In the genomic region with DNA sequence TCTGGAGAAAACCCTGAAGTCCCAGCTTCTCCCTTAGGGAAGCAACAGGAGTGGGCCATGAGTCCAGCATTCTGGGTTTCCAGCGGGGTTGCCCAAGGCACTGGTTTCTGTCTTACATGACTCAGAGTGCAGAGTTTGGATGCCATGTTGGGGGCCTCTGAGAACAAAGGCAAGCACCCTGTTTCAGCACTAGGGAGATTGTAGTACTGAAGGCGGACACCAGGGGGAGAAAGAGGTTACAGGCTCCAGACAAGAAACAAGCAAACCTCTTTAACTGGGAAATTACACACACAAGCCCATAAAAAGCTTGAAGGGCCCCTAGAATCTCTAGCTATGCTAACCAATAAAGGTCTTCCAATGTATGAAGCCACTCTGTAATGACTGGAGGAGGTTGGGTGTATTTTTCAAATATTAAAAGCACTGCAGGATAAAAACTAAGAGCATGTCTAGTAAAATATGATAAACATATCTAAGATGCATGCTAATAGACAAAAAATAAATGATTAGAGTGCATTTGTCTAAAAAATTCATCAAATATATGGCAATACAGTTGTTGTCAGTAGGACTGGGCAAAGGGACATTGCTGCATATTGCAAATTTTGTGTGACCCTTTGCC, we compare ENCODE assay signal across 7 cellular contexts. TPM values are rescaled to one million over a fixed set of nuclear protein-coding genes. Genes with fewer than 3 reads are reported as not detected.
DNase-seq lines count a peak whose midpoint lies in the region; ATAC-seq and TF ChIP-seq lines count a peak whose summit lies in the region.

No MANE protein-coding gene starts in this region.

- H3K27ac Mint-ChIP-seq in osteocyte (ENCODE audit: unreplicated experiment): no peak overlapping the region

- H3K79me2 ChIP-seq in OCI-LY3 (ENCODE audit: low read length): no peaks in the 10 kb centered on the region

- H3K4me1 ChIP-seq in OCI-LY3 (ENCODE audit: low read length) (peaks cover 50% of the 10 kb centered on the region), upper lobe of left lung (no peaks in the 10 kb centered on the region)

- peak overlapping the region; percentile 65 for H3K4me2 ChIP-seq in OCI-LY3 (ENCODE audit: low read length)

- H3K4me1 Mint-ChIP-seq in osteocyte (ENCODE audit: unreplicated experiment): no peaks in the 10 kb centered on the region

- peak overlapping the region; percentile 50 for H3K9ac ChIP-seq in OCI-LY3 (ENCODE audit: low read length)

- TF ChIP-seq EP300 in upper lobe of left lung (IDR thresholded peaks at IDR 0.05): no peak

- no peak for TF ChIP-seq POLR2A in upper lobe of left lung (IDR thresholded peaks at IDR 0.05)

- no peaks in the 10 kb centered on the region for H3K27me3 ChIP-seq in OCI-LY3 (ENCODE audit: low read depth, low read length)
- no peaks in the 10 kb centered on the region for H3K27me3 ChIP-seq in upper lobe of left lung

- H3K27ac ChIP-seq in OCI-LY3 (ENCODE audit: low read length) (no peak overlapping the region), upper lobe of left lung (peak overlapping the region in 1 of 4 donors; percentile 22)

- 25 to 28% methylated on average over 2 of the region's 2 CpGs for WGBS in upper lobe of left lung, 2 donors

- H3K9me3 ChIP-seq in OCI-LY3 (ENCODE audit: insufficient read depth, low read length) (no peaks in the 10 kb centered on the region), upper lobe of left lung (no peaks in the 10 kb centered on the region)

- H4K20me1 ChIP-seq in OCI-LY3 (ENCODE audit: insufficient read depth, low read length): no peaks in the 10 kb centered on the region

- peak; percentile 84 for TF ChIP-seq CTCF in GM12875 (IDR thresholded peaks at IDR 0.05; ENCODE audit: borderline replicate concordance, insufficient read depth, low read depth, low read length)
- TF ChIP-seq CTCF in OCI-LY3 (IDR thresholded peaks at IDR 0.05; ENCODE audit: low read depth, low read length): peak; percentile 86
- TF ChIP-seq CTCF in osteocyte (IDR thresholded peaks at IDR 0.05): peak; percentile 77
- peak; percentile 35 to 70 (median 62) for TF ChIP-seq CTCF in upper lobe of left lung (IDR thresholded peaks at IDR 0.05)

- peaks cover 4% of the 10 kb centered on the region for H3K9me3 Mint-ChIP-seq in osteocyte (ENCODE audit: unreplicated experiment)

- H3K4me3 Mint-ChIP-seq in osteocyte (ENCODE audit: unreplicated experiment): no peak overlapping the region

- H3K27me3 Mint-ChIP-seq in osteocyte (ENCODE audit: unreplicated experiment): no peaks in the 10 kb centered on the region

- H3K36me3 ChIP-seq in OCI-LY3 (replicated peaks; ENCODE audit: low read depth, low read length) (no peaks in the 10 kb centered on the region), upper lobe of left lung (no peaks in the 10 kb centered on the region)

- peak overlapping the region; percentile 93 for H2AFZ ChIP-seq in OCI-LY3 (ENCODE audit: low read depth, low read length)

- ATAC-seq in HG03159 (IDR thresholded peaks at IDR 0.05; ENCODE audit: unreplicated experiment) (peak; percentile 65), upper lobe of left lung (ENCODE audit: low FRiP score in 2 of 2) (peak; percentile 73 to 83)

- DNase-seq in activated T-cell treated with anti-CD3 and anti-CD28 coated beads for 4 hours (peak; percentile 58), fibroblast of peridontal ligament (ENCODE audit: extremely low read depth) (peak; percentile 2), osteocyte (ENCODE audit: extremely low spot score, unreplicated experiment) (peak; percentile 88), upper lobe of left lung (peak in 1 of 2 donors; percentile 56)

- H3K36me3 Mint-ChIP-seq in osteocyte (ENCODE audit: unreplicated experiment): no peaks in the 10 kb centered on the region

- H3K4me3 ChIP-seq in GM12875 (ENCODE audit: low read depth, low read length) (no peak overlapping the region), OCI-LY3 (ENCODE audit: low read length) (peak overlapping the region; percentile 47), upper lobe of left lung (no peak overlapping the region)

RNA-seq across cellular contexts. Expression of a gene that starts 7.1 kb away (rescaled TPM):
- total RNA-seq in osteocyte: not detected in 2 replicates
- total RNA-seq in upper lobe of left lung: 1 to 10 TPM in 1 of 6 donors, not detected in 5; 9.4 TPM

RNA-seq across cellular contexts. Expression of a gene that starts 44.2 kb away (rescaled TPM):
- total RNA-seq in osteocyte (not detected in 2 replicates), upper lobe of left lung (100 to 1,000 TPM in 5 of 6 donors, 10 to 100 TPM in 1; 90.9 to 216 (median 183) TPM)

RNA-seq across cellular contexts. Expression of a gene that starts 53.6 kb away (rescaled TPM):
- not detected in 2 replicates for total RNA-seq in osteocyte
- 10 to 100 TPM; 10.2 to 68.1 (median 47.7) TPM for total RNA-seq in upper lobe of left lung

Comparison
In these comparisons a context has a peak if more than half of its experiments do, and no peak if none do; other contexts are left out.
1. RNA of a gene that starts 44.2 kb away (total RNA-seq): 90.9 to 216 TPM in upper lobe of left lung; not detected in osteocyte; every median in the first group is over 10 times any median in the second.
2. RNA of a gene that starts 53.6 kb away (total RNA-seq): 10.2 to 68.1 TPM in upper lobe of left lung; not detected in osteocyte; every median in the first group is over 10 times any median in the second.
3. Peak in every context shown above with its lines, with median percentiles within 50 percentile points of each other: CTCF ChIP-seq.